9 cellular contexts compared by ENCODE assay signal in genomic region chr15:74857082-74857655, GRCh38. TPM values are rescaled to one million over a fixed set of nuclear protein-coding genes. Genes with fewer than 3 reads are reported as not detected.
DNase-seq lines count a peak whose midpoint lies in the region; ATAC-seq and TF ChIP-seq lines count a peak whose summit lies in the region.
"Had no signal": no experiment of that assay in that cellular context is flagged by ENCODE, and none has a peak within 500 bp of the region (broad histone marks: within the 10 kb centered on the region; RNA-seq: fewer than 3 reads in every experiment).

No MANE protein-coding gene starts in this region.

- TF ChIP-seq CTCF in GM20000 (IDR thresholded peaks at IDR 0.05; ENCODE audit: extremely low read depth, missing control alignments): no peak

- intact Hi-C loops in left ventricle myocardium superior (cut with micrococcal nuclease): no loop called here

- ATAC-seq in left ventricle myocardium superior (peak; percentile 71), HG03442 (IDR thresholded peaks at IDR 0.05; ENCODE audit: unreplicated experiment) (no peak)

- peak; percentile 94 for DNase-seq in DMS53 (lab: John Stamatoyannopoulos, UW)
- peak; percentile 71 for DNase-seq in GM20000 (ENCODE audit: low spot score)
- peak; percentile 16 for DNase-seq in HK-2 (ENCODE audit: unreplicated experiment)
- no peak for DNase-seq in left ventricle myocardium superior
- DNase-seq in NCI-H526 treated with DMSO at 0.1 percent for 48 hours (lab: John Stamatoyannopoulos, UW): no peak
- DNase-seq in GM03348 (ENCODE audit: low spot score): no peak
- DNase-seq in NCI-H446 (lab: John Stamatoyannopoulos, UW): no peak

RNA-seq across cellular contexts. Expression of gene ULK3, which starts 14.2 kb away (rescaled TPM):
- 47.5 TPM for total RNA-seq in left ventricle myocardium superior

RNA-seq across cellular contexts. Expression of gene SCAMP2, which starts 16.0 kb away (rescaled TPM):
- total RNA-seq in left ventricle myocardium superior: 46.2 TPM

RNA-seq across cellular contexts. Expression of gene CPLX3, which starts 30.7 kb away (rescaled TPM):
- 4.1 TPM for total RNA-seq in left ventricle myocardium superior
- total RNA-seq: liver had no signal

RNA-seq across cellular contexts. Expression of gene MPI, which starts 32.7 kb away (rescaled TPM):
- 53.7 TPM for total RNA-seq in left ventricle myocardium superior

RNA-seq across cellular contexts. Expression of gene LMAN1L, which starts 44.5 kb away (rescaled TPM):
- total RNA-seq in left ventricle myocardium superior: 23.5 TPM

Comparison
In these comparisons a context has a peak if more than half of its experiments do, and no peak if none do; other contexts are left out.
1. DNase-seq: peak in DMS53 (single experiment), GM20000 (single experiment) and HK-2 (single experiment); none in left ventricle myocardium superior (single experiment), NCI-H526 treated with DMSO at 0.1 percent for 48 hours (single experiment), GM03348 (single experiment) and NCI-H446 (0 of 2).